Comparison of ENCODE assay signal across 14 cellular contexts in the genomic region with DNA sequence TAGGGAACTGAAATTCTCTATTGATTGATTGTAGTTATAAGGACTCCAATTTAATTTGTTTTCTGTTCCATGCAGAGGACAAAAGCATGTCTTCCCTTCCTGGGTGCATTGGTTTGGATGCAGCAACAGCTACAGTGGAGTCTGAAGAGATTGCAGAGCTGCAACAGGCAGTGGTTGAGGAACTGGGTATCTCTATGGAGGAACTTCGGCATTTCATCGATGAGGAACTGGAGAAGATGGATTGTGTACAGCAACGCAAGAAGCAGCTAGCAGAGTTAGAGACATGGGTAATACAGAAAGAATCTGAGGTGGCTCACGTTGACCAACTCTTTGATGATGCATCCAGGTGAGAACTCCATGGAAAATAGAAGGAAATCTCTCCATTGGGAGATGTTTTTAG. TPM values are rescaled to one million over a fixed set of nuclear protein-coding genes. Genes with fewer than 3 reads are reported as not detected.
A peak's percentile ranks its signal among the peaks of the same experiment; 100 is the strongest.
DNase-seq lines count a peak whose midpoint lies in the region; ATAC-seq and TF ChIP-seq lines count a peak whose summit lies in the region.
"Had no signal": no experiment of that assay in that cellular context is flagged by ENCODE, and none has a peak within 500 bp of the region (broad histone marks: within the 10 kb centered on the region; RNA-seq: fewer than 3 reads in every experiment).

No MANE protein-coding gene starts in this region.

- H3K4me3 ChIP-seq in SK-N-SH (ENCODE audit: low read depth in 2 of 2, low read length in 1 of 2) (peak overlapping the region in 1 of 2 experiments; percentile 84; a peak in 1 of 4 replicates), HL-60 (replicated peaks; ENCODE audit: insufficient read depth, low read length) (no peak overlapping the region)

- ATAC-seq in SK-N-SH treated with all-trans-retinoic acid at 6 μM for 48 hours (no peak), GM21619 (IDR thresholded peaks at IDR 0.05; ENCODE audit: unreplicated experiment) (no peak)
- no peak for ATAC-seq in activated CD8-positive, alpha-beta T cell treated with anti-CD3 and anti-CD28 coated beads, Interleukin-2, amount 10 ng/mL, durations not matched to agents 7 days and 5 days
- ATAC-seq: K562 had no signal

- H3K36me3 Mint-ChIP-seq in activated CD8-positive, alpha-beta T cell treated with anti-CD3 and anti-CD28 coated beads, Interleukin-2, amount 10 ng/mL, durations not matched to agents 7 days and 5 days (ENCODE audit: low read depth): peaks cover 54% of the 10 kb centered on the region
- peaks cover 56% of the 10 kb centered on the region for H3K36me3 Mint-ChIP-seq in nephron progenitor cell (ENCODE audit: low read depth)

- POLR2A ChIA-PET in SK-N-SH (lab: Yijun Ruan, JAX): interaction anchor here (0.6 kb wide), 1 partner anchor 281 kb away, joined by 3 read pairs; no protein-coding TSS in a partner anchor
- POLR2A ChIA-PET in activated CD8-positive, alpha-beta T cell treated with anti-CD3 and anti-CD28 coated beads, Interleukin-2, amount 10 ng/mL, durations not matched to agents 7 days and 5 days (lab: Charles Lee): no interaction called here

- H3K27ac ChIP-seq in SK-N-SH (ENCODE audit: low read depth in 2 of 2, low read length in 1 of 2) (no peak overlapping the region), HL-60 (replicated peaks) (no peak overlapping the region)

- TF ChIP-seq EP300 in SK-N-SH (IDR thresholded peaks at IDR 0.05; ENCODE audit: borderline replicate concordance in 1 of 2, low read depth in 1 of 2, low read length in 1 of 2): no peak

- H3K4me2 ChIP-seq in SK-N-SH: peak overlapping the region; percentile 81; the same call in 1 of the 2 replicates

- H3K9me3 ChIP-seq in SK-N-SH: peaks cover 10% of the 10 kb centered on the region; the same call in 1 of the 2 replicates

- no peaks in the 10 kb centered on the region for H4K20me1 ChIP-seq in SK-N-SH (ENCODE audit: insufficient read depth)

- H2AFZ ChIP-seq in SK-N-SH (ENCODE audit: low read depth): no peak overlapping the region

- TF ChIP-seq RAD21 in SK-N-SH (IDR thresholded peaks at IDR 0.05; ENCODE audit: low read length): no peak

- no peak for DNase-seq in SK-N-SH
- peak; percentile 42 to 52 for DNase-seq in HL-60 (ENCODE audit: low read depth in 1 of 2, low spot score in 1 of 2)
- DNase-seq in activated CD8-positive, alpha-beta T cell treated with anti-CD3 and anti-CD28 coated beads, Interleukin-2, amount 10 ng/mL, durations not matched to agents 7 days and 5 days: no peak
- DNase-seq in nephron progenitor cell: no peak
- DNase-seq in COLO829 (ENCODE audit: low spot score): no peak
- no peak for DNase-seq in epidermal melanocyte (ENCODE audit: insufficient read length, low spot score)
- DNase-seq: activated gamma-delta T cell treated with Interleukin-2 at 50 U/mL for 16 hours had no signal

- 98% methylated on average over 4 of the region's 4 CpGs for WGBS in SK-N-SH (ENCODE audit: low lambda C conversion rate)

- peaks cover 14% of the 10 kb centered on the region for H3F3A ChIP-seq in SK-N-SH (replicated peaks; ENCODE audit: insufficient read depth)

- no peaks in the 10 kb centered on the region for H3K9me2 ChIP-seq in SK-N-SH

- H3K4me1 ChIP-seq in SK-N-SH (ENCODE audit: control insufficient read depth in 1 of 2, insufficient read depth in 2 of 2, low read depth in 1 of 2, low read length in 1 of 2): peaks cover 6 to 12% of the 10 kb centered on the region in 2 experiments; a peak in 2 of 4 replicates

- peaks cover 6% of the 10 kb centered on the region for H3K9me3 Mint-ChIP-seq in activated CD8-positive, alpha-beta T cell treated with anti-CD3 and anti-CD28 coated beads, Interleukin-2, amount 10 ng/mL, durations not matched to agents 7 days and 5 days (ENCODE audit: insufficient read depth)
- H3K9me3 Mint-ChIP-seq in nephron progenitor cell: peaks cover 49% of the 10 kb centered on the region

- H3K27me3 ChIP-seq in SK-N-SH (ENCODE audit: insufficient read depth) (no peaks in the 10 kb centered on the region), HL-60 (ENCODE audit: insufficient read depth, poor library complexity, severe bottlenecking) (no peaks in the 10 kb centered on the region)
- H3K27me3 ChIP-seq: tibial nerve had no signal

- peaks cover 36 to 45% of the 10 kb centered on the region in 2 experiments for H3K36me3 ChIP-seq in SK-N-SH (replicated peaks in 1 of 2; ENCODE audit: control insufficient read depth in 1 of 2, insufficient read depth in 2 of 2, low read length in 1 of 2)

- no peak for TF ChIP-seq CTCF in SK-N-SH (IDR thresholded peaks at IDR 0.05)
- no peak for TF ChIP-seq CTCF in HL-60 (IDR thresholded peaks at IDR 0.05; ENCODE audit: insufficient read depth, low read length)
- TF ChIP-seq CTCF in nephron progenitor cell (IDR thresholded peaks at IDR 0.05): no peak

- peak overlapping the region; percentile 62 for H3K4me3 Mint-ChIP-seq in activated CD8-positive, alpha-beta T cell treated with anti-CD3 and anti-CD28 coated beads, Interleukin-2, amount 10 ng/mL, durations not matched to agents 7 days and 5 days
- peak overlapping the region; percentile 96 for H3K4me3 Mint-ChIP-seq in nephron progenitor cell

- peak overlapping the region; percentile 97 for H3K27ac Mint-ChIP-seq in activated CD8-positive, alpha-beta T cell treated with anti-CD3 and anti-CD28 coated beads, Interleukin-2, amount 10 ng/mL, durations not matched to agents 7 days and 5 days
- no peak overlapping the region for H3K27ac Mint-ChIP-seq in nephron progenitor cell

- no peak overlapping the region for H3K9ac ChIP-seq in SK-N-SH

- H3K79me2 ChIP-seq in SK-N-SH (ENCODE audit: insufficient read depth): peaks cover 46% of the 10 kb centered on the region

- H3K27me3 Mint-ChIP-seq in activated CD8-positive, alpha-beta T cell treated with anti-CD3 and anti-CD28 coated beads, Interleukin-2, amount 10 ng/mL, durations not matched to agents 7 days and 5 days (ENCODE audit: low read depth): no peaks in the 10 kb centered on the region
- H3K27me3 Mint-ChIP-seq in nephron progenitor cell (ENCODE audit: low read depth, poor library complexity): no peaks in the 10 kb centered on the region

- CTCF ChIA-PET in SK-N-SH (lab: Yijun Ruan, JAX): interaction anchor here (1.2 to 2.4 kb wide), 3 partner anchors 68 to 366 kb away, joined by 3 to 8 read pairs (median 3); partner anchors contain the start of gene MINDY1
- CTCF ChIA-PET in activated CD8-positive, alpha-beta T cell treated with anti-CD3 and anti-CD28 coated beads, Interleukin-2, amount 10 ng/mL, durations not matched to agents 7 days and 5 days (lab: Charles Lee): interaction anchor here (1.1 to 2.5 kb wide), 2 partner anchors 46 to 60 kb away, joined by 3 to 5 read pairs; no protein-coding TSS in a partner anchor

- H3K4me1 Mint-ChIP-seq in activated CD8-positive, alpha-beta T cell treated with anti-CD3 and anti-CD28 coated beads, Interleukin-2, amount 10 ng/mL, durations not matched to agents 7 days and 5 days (ENCODE audit: low read depth): peaks cover 18% of the 10 kb centered on the region
- peaks cover 22% of the 10 kb centered on the region for H3K4me1 Mint-ChIP-seq in nephron progenitor cell

TF ChIP-seq in SK-N-SH, 30 proteins besides CTCF, POLR2A, EP300 and RAD21 (continues in another document):
- TF ChIP-seq FOSL2 (IDR thresholded peaks at IDR 0.05; ENCODE audit: borderline replicate concordance, low read depth) (no peak), USF2 (IDR thresholded peaks at IDR 0.05; ENCODE audit: borderline replicate concordance, low read depth, low read length) (no peak)

TF ChIP-seq in SK-N-SH treated with all-trans-retinoic acid at 6 μM for 48 hours, 23 proteins besides CTCF, POLR2A, EP300 and RAD21 (continues in another document):
- TF ChIP-seq ZNF8 (CRISPR knock-in tag; IDR thresholded peaks at IDR 0.05) (no peak), ISL1 (CRISPR knock-in tag; IDR thresholded peaks at IDR 0.05) (no peak), BACH2 (CRISPR knock-in tag; IDR thresholded peaks at IDR 0.05; ENCODE audit: borderline replicate concordance) (no peak), ZNF70 (CRISPR knock-in tag; IDR thresholded peaks at IDR 0.05) (no peak)

RNA-seq across cellular contexts. Expression of gene SETDB1, which starts 1.5 kb away (rescaled TPM):
- polyA plus RNA-seq in SK-N-SH (2012; rRNA removed): 29.9 and 43.0 TPM in 2 replicates
- 25.3 and 26.8 TPM in 2 replicates for polyA plus RNA-seq in SK-N-SH (2012; cell fraction: cytosol; rRNA removed)
- polyA plus RNA-seq in SK-N-SH (2012; cell fraction: nucleus; rRNA removed): 58.8 and 89.1 TPM in 2 replicates
- 10 to 100 TPM; 58.5 to 59.3 TPM for total RNA-seq in activated CD8-positive, alpha-beta T cell treated with anti-CD3 and anti-CD28 coated beads, Interleukin-2, amount 10 ng/mL, durations not matched to agents 7 days and 5 days

RNA-seq across cellular contexts. Expression of gene CTXND2, which starts 40.7 kb away (rescaled TPM):
- polyA plus RNA-seq in SK-N-SH (2012; rRNA removed): not detected in 2 replicates
- not detected in 2 replicates for polyA plus RNA-seq in SK-N-SH (2012; cell fraction: cytosol; rRNA removed)
- not detected in 2 replicates for polyA plus RNA-seq in SK-N-SH (2012; cell fraction: nucleus; rRNA removed)
- not detected for total RNA-seq in activated CD8-positive, alpha-beta T cell treated with anti-CD3 and anti-CD28 coated beads, Interleukin-2, amount 10 ng/mL, durations not matched to agents 7 days and 5 days
- total RNA-seq: A172, K562, mucosa of gallbladder, skeletal muscle tissue, tibial nerve had no signal
- polyA plus RNA-seq: K562 had no signal

RNA-seq across cellular contexts. Expression of gene CERS2, which starts 47.0 kb away (rescaled TPM):
- polyA plus RNA-seq in SK-N-SH (2012; rRNA removed): 150 and 225 TPM in 2 replicates
- 143 and 201 TPM in 2 replicates for polyA plus RNA-seq in SK-N-SH (2012; cell fraction: cytosol; rRNA removed)
- 99.8 and 170 TPM in 2 replicates for polyA plus RNA-seq in SK-N-SH (2012; cell fraction: nucleus; rRNA removed)
- 100 to 1,000 TPM; 149 to 150 TPM for total RNA-seq in activated CD8-positive, alpha-beta T cell treated with anti-CD3 and anti-CD28 coated beads, Interleukin-2, amount 10 ng/mL, durations not matched to agents 7 days and 5 days

RNA-seq across cellular contexts. Expression of gene ARNT, which starts 51.2 kb away (rescaled TPM):
- polyA plus RNA-seq in SK-N-SH (2012; rRNA removed): 10.9 and 13.7 TPM in 2 replicates
- polyA plus RNA-seq in SK-N-SH (2012; cell fraction: cytosol; rRNA removed): 9.2 and 10.7 TPM in 2 replicates
- 26.8 and 39.2 TPM in 2 replicates for polyA plus RNA-seq in SK-N-SH (2012; cell fraction: nucleus; rRNA removed)
- 10 to 100 TPM; 39.8 to 42.1 TPM for total RNA-seq in activated CD8-positive, alpha-beta T cell treated with anti-CD3 and anti-CD28 coated beads, Interleukin-2, amount 10 ng/mL, durations not matched to agents 7 days and 5 days

RNA-seq across cellular contexts. Expression of gene ANXA9, which starts 54.5 kb away (rescaled TPM):
- polyA plus RNA-seq in SK-N-SH (2012; rRNA removed): 0.07 and 0.21 TPM in 2 replicates
- polyA plus RNA-seq in SK-N-SH (2012; cell fraction: cytosol; rRNA removed): 0.05 and 0.16 TPM in 2 replicates
- 0.76 and 0.82 TPM in 2 replicates for polyA plus RNA-seq in SK-N-SH (2012; cell fraction: nucleus; rRNA removed)
- total RNA-seq in activated CD8-positive, alpha-beta T cell treated with anti-CD3 and anti-CD28 coated beads, Interleukin-2, amount 10 ng/mL, durations not matched to agents 7 days and 5 days: not detected
- total RNA-seq: skeletal muscle tissue had no signal

Comparison
In these comparisons a context has a peak if more than half of its experiments do, and no peak if none do; other contexts are left out.
1. DNase-seq: peak in HL-60 (2 of 2); none in SK-N-SH (single experiment), activated CD8-positive, alpha-beta T cell treated with anti-CD3 and anti-CD28 coated beads, Interleukin-2, amount 10 ng/mL, durations not matched to agents 7 days and 5 days (single experiment), nephron progenitor cell (single experiment), COLO829 (single experiment) and epidermal melanocyte (single experiment).